8 cellular contexts compared by ENCODE assay signal in genomic region chr1:62131093-62131725, GRCh38.
A peak's percentile ranks its signal among the peaks of the same experiment; 100 is the strongest.
DNase-seq lines count a peak whose midpoint lies in the region; ATAC-seq, FAIRE-seq and TF ChIP-seq lines count a peak whose summit lies in the region.

No MANE protein-coding gene starts in this region.

- intact Hi-C loops in mucosa of descending colon (cut with DNase I, micrococcal nuclease): no loop called here

- H3K4me3 ChIP-seq in ACC112 (ENCODE audit: low read depth, low read length) (no peak overlapping the region), mucosa of descending colon (no peak overlapping the region)

- no peak overlapping the region for H3K27ac ChIP-seq in ACC112 (ENCODE audit: low read depth, low read length)

- no peaks in the 10 kb centered on the region for H3K9me3 ChIP-seq in mucosa of descending colon

- FAIRE-seq in GM12891 (lab: Jason Lieb, UNC): peak; percentile 72

- H3K79me2 ChIP-seq in ACC112 (ENCODE audit: control insufficient read depth, insufficient read depth, low read length, unreplicated experiment): no peaks in the 10 kb centered on the region

- H3K27ac Mint-ChIP-seq in T-cell: no peak overlapping the region

- no peaks in the 10 kb centered on the region for H3K4me1 ChIP-seq in ACC112 (ENCODE audit: control insufficient read depth, insufficient read depth, low read length, unreplicated experiment)
- H3K4me1 ChIP-seq in mucosa of descending colon (ENCODE audit: low read depth): no peaks in the 10 kb centered on the region

- H3K27me3 ChIP-seq in ACC112 (ENCODE audit: insufficient read depth, low read length): no peaks in the 10 kb centered on the region

- no peaks in the 10 kb centered on the region for H3K9me3 Mint-ChIP-seq in T-cell

- peaks cover 26% of the 10 kb centered on the region for H3K36me3 Mint-ChIP-seq in T-cell

- POLR2A ChIA-PET in T-cell (lab: Charles Lee): no interaction called here

- ATAC-seq in HG02678 (IDR thresholded peaks at IDR 0.05; ENCODE audit: unreplicated experiment) (peak; percentile 64), T-cell (replicated peaks in 1 of 4) (peak; percentile 40 to 71 (median 55)), mucosa of descending colon (peak; percentile 84)

- H3K36me3 ChIP-seq in ACC112 (ENCODE audit: insufficient read depth, low read length): no peaks in the 10 kb centered on the region
- H3K36me3 ChIP-seq in mucosa of descending colon (ENCODE audit: low read depth): no peaks in the 10 kb centered on the region

- H3K27me3 Mint-ChIP-seq in T-cell: no peaks in the 10 kb centered on the region

- CTCF ChIA-PET in T-cell (lab: Charles Lee): interaction anchor here (0.5 to 1.2 kb wide), 10 partner anchors 13 to 710 kb away, joined by 3 to 5 read pairs (median 3); no protein-coding TSS in a partner anchor

- H2AFZ ChIP-seq in ACC112 (ENCODE audit: low read length, unreplicated experiment): peak overlapping the region; percentile 12

- H3K4me1 Mint-ChIP-seq in T-cell: no peaks in the 10 kb centered on the region

- peak; percentile 59 for TF ChIP-seq CTCF in mucosa of descending colon (IDR thresholded peaks at IDR 0.05)

- TF ChIP-seq POLR2A in GM12891 (IDR thresholded peaks at IDR 0.05; ENCODE audit: low read depth, low read length): no peak

- H3K4me3 Mint-ChIP-seq in T-cell: no peak overlapping the region

- peak; percentile 35 for DNase-seq in GM12891 (ENCODE audit: insufficient read length, low spot score)
- DNase-seq in NCI-H128 (lab: John Stamatoyannopoulos, UW; ENCODE audit: unreplicated experiment): peak; percentile 20
- peak in 8 of 34 experiments; percentile 1 to 10 (median 5) for DNase-seq in T-cell
- DNase-seq in epidermal melanocyte (ENCODE audit: insufficient read length, low spot score): peak; percentile 72
- DNase-seq in mucosa of descending colon: peak in 1 of 3 donors; percentile 54
- no peak for DNase-seq in occipital lobe (lab: John Stamatoyannopoulos, UW)

TF ChIP-seq in GM12891, 5 proteins besides CTCF, POLR2A, EP300 and RAD21:
- no peak for TF ChIP-seq PAX5 (IDR thresholded peaks at IDR 0.05; ENCODE audit: insufficient read depth, low read length, severe bottlenecking)
